12 cellular contexts compared by ENCODE assay signal in genomic region chr3:113536627-113537101, GRCh38. TPM values are rescaled to one million over a fixed set of nuclear protein-coding genes. Genes with fewer than 3 reads are reported as not detected.
A peak's percentile ranks its signal among the peaks of the same experiment; 100 is the strongest.
DNase-seq lines count a peak whose midpoint lies in the region; ATAC-seq and TF ChIP-seq lines count a peak whose summit lies in the region.
"Had no signal": no experiment of that assay in that cellular context is flagged by ENCODE, and none has a peak within 500 bp of the region (broad histone marks: within the 10 kb centered on the region; RNA-seq: fewer than 3 reads in every experiment).

No MANE protein-coding gene starts in this region.

- no peaks in the 10 kb centered on the region for H3K79me2 ChIP-seq in mammary epithelial cell (ENCODE audit: insufficient read depth, low read length)

- no peak overlapping the region for H3K9ac ChIP-seq in mammary epithelial cell (ENCODE audit: insufficient read depth, low read length)

- in situ Hi-C loops in mammary epithelial cell (cut with MboI; ENCODE audit: low sequenced_read_pairs in 2 of 2) = no loop called here

- H3K4me1 Mint-ChIP-seq in naive thymus-derived CD4-positive, alpha-beta T cell = peaks cover 40 to 69% (median 62%) of the 10 kb centered on the region in 7 donors

- peak overlapping the region in 6 of 9 donors; percentile 15 to 86 (median 53) for H3K27ac Mint-ChIP-seq in naive thymus-derived CD4-positive, alpha-beta T cell
- H3K27ac Mint-ChIP-seq: GM23338 had no signal

- H3K27me3 ChIP-seq in mammary epithelial cell (ENCODE audit: insufficient read depth, low read length) = peaks cover 6% of the 10 kb centered on the region
- no peaks in the 10 kb centered on the region for H3K27me3 ChIP-seq in naive thymus-derived CD4-positive, alpha-beta T cell (ENCODE audit: control insufficient read depth in 2 of 2, insufficient read depth in 2 of 2, low read length in 2 of 2)
- no peaks in the 10 kb centered on the region for H3K27me3 ChIP-seq in right atrium auricular region
- H3K27me3 ChIP-seq: thyroid gland had no signal

- H4K20me1 ChIP-seq in mammary epithelial cell (ENCODE audit: insufficient read depth, low read length) = no peaks in the 10 kb centered on the region

- peak; percentile 70 for DNase-seq in DMS 273 (lab: John Stamatoyannopoulos, UW; ENCODE audit: unreplicated experiment)
- DNase-seq in Kasumi-1 (lab: John Stamatoyannopoulos, UW) = peak; percentile 89 to 91
- peak; percentile 75 for DNase-seq in mammary epithelial cell
- DNase-seq in naive thymus-derived CD4-positive, alpha-beta T cell = no peak
- no peak for DNase-seq in SW 1271 (lab: John Stamatoyannopoulos, UW)
- no peak for DNase-seq in AG20443 (ENCODE audit: low spot score)
- DNase-seq in right atrium auricular region (ENCODE audit: low spot score) = no peak
- DNase-seq: NCI-H748 treated with DMSO at 0.1 percent for 48 hours, thyroid gland had no signal

- no peak for ATAC-seq in naive thymus-derived CD4-positive, alpha-beta T cell
- ATAC-seq in HG03097 (IDR thresholded peaks at IDR 0.05; ENCODE audit: low FRiP score, unreplicated experiment) = no peak

- TF ChIP-seq CTCF in mammary epithelial cell (conservative IDR thresholded peaks at IDR 0.05 in 1 of 2, IDR thresholded peaks at IDR 0.05 in 1 of 2; ENCODE audit: extremely low read depth in 1 of 2, insufficient read depth in 1 of 2, low read depth in 1 of 2, low read length in 2 of 2) (no peak), right atrium auricular region (IDR thresholded peaks at IDR 0.05) (no peak)

- no peak overlapping the region for H3K27ac ChIP-seq in mammary epithelial cell (ENCODE audit: insufficient read depth, low read depth, low read length)
- no peak overlapping the region for H3K27ac ChIP-seq in naive thymus-derived CD4-positive, alpha-beta T cell (ENCODE audit: low read depth, low read length)
- H3K27ac ChIP-seq in right atrium auricular region = no peak overlapping the region
- H3K27ac ChIP-seq: thyroid gland had no signal

- dilution Hi-C loops in mammary epithelial cell (cut with HindIII; ENCODE audit: low sequenced_read_pairs) = no loop called here

- intact Hi-C loops in mammary epithelial cell (cut with micrococcal nuclease) = no loop called here
- intact Hi-C loops in naive thymus-derived CD4-positive, alpha-beta T cell (cut with micrococcal nuclease) = loop anchor here (1.0 to 10.0 kb wide), 5 partner anchors 9 to 1608 kb away; partner anchors contain the start of gene ZBTB20 (in 1 of the 2)

- CTCF ChIA-PET in mammary epithelial cell (lab: Charles Lee; ENCODE audit: low non-redundant PET) = interaction anchor here (0.7 kb wide), 1 partner anchor 21 kb away, joined by 5 read pairs; no protein-coding TSS in a partner anchor
- CTCF ChIA-PET in naive thymus-derived CD4-positive, alpha-beta T cell (lab: Charles Lee) = interaction anchor here (1.0 to 1.2 kb wide), 3 partner anchors 19 to 41 kb away, joined by 4 read pairs; no protein-coding TSS in a partner anchor

- H3K4me3 ChIP-seq in mammary epithelial cell (replicated peaks in 1 of 3; ENCODE audit: insufficient read depth in 1 of 3, low read depth in 2 of 3, low read length in 3 of 3) = no peak overlapping the region
- H3K4me3 ChIP-seq in naive thymus-derived CD4-positive, alpha-beta T cell (ENCODE audit: low read length) = no peak overlapping the region
- H3K4me3 ChIP-seq in right atrium auricular region = no peak overlapping the region
- H3K4me3 ChIP-seq: GM23338, K562, thyroid gland had no signal

- POLR2A ChIA-PET in naive thymus-derived CD4-positive, alpha-beta T cell (lab: Charles Lee) = interaction anchor here (1.0 to 4.7 kb wide), 2 partner anchors 10 to 23 kb away, joined by 3 to 71 read pairs; partner anchors contain the start of gene SPICE1

- no peaks in the 10 kb centered on the region for H3K9me3 ChIP-seq in mammary epithelial cell (replicated peaks; ENCODE audit: insufficient read depth, low read length)
- H3K9me3 ChIP-seq in naive thymus-derived CD4-positive, alpha-beta T cell (ENCODE audit: control insufficient read depth in 2 of 3, low read length in 3 of 3) = no peaks in the 10 kb centered on the region
- peaks cover 0 to 5% of the 10 kb centered on the region in 2 donors for H3K9me3 ChIP-seq in right atrium auricular region
- H3K9me3 ChIP-seq: thyroid gland had no signal

- no peak overlapping the region for H2AFZ ChIP-seq in mammary epithelial cell (ENCODE audit: low read depth, low read length)

- no peak overlapping the region for H3K4me2 ChIP-seq in mammary epithelial cell (ENCODE audit: insufficient read depth, low read depth, low read length)
- H3K4me2 ChIP-seq: GM23338 had no signal

- peak overlapping the region in 8 of 10 donors; percentile 1 to 100 (median 62) for H3K4me3 Mint-ChIP-seq in naive thymus-derived CD4-positive, alpha-beta T cell
- H3K4me3 Mint-ChIP-seq: GM23338 had no signal

- H3K4me1 ChIP-seq in mammary epithelial cell (ENCODE audit: insufficient read depth, low read length) (peaks cover 24% of the 10 kb centered on the region), right atrium auricular region (peaks cover 0 to 14% of the 10 kb centered on the region in 2 donors)
- peaks cover 28 to 35% of the 10 kb centered on the region in 2 donors for H3K4me1 ChIP-seq in naive thymus-derived CD4-positive, alpha-beta T cell (ENCODE audit: control insufficient read depth in 2 of 2, insufficient read depth in 2 of 2, low read length in 2 of 2)

- peaks cover 0 to 6% (median 0%) of the 10 kb centered on the region in 11 donors for H3K9me3 Mint-ChIP-seq in naive thymus-derived CD4-positive, alpha-beta T cell
- H3K9me3 Mint-ChIP-seq: GM23338 had no signal

- H3K36me3 ChIP-seq in mammary epithelial cell (ENCODE audit: insufficient read depth, low read length) (no peaks in the 10 kb centered on the region), right atrium auricular region (no peaks in the 10 kb centered on the region)
- peaks cover 0 to 20% (median 0%) of the 10 kb centered on the region in 3 experiments for H3K36me3 ChIP-seq in naive thymus-derived CD4-positive, alpha-beta T cell (ENCODE audit: control insufficient read depth in 2 of 3, insufficient read depth in 3 of 3, low read length in 3 of 3)
- H3K36me3 ChIP-seq: thyroid gland had no signal

- no peaks in the 10 kb centered on the region for H3K27me3 Mint-ChIP-seq in naive thymus-derived CD4-positive, alpha-beta T cell

- peaks cover 19 to 50% (median 23%) of the 10 kb centered on the region in 5 donors for H3K36me3 Mint-ChIP-seq in naive thymus-derived CD4-positive, alpha-beta T cell

- no TSS peak for BruUV-seq in mammary epithelial cell (replicated peaks; lab: Mats Ljungman, UMichigan)

RNA-seq across cellular contexts. Expression of gene SIDT1, which starts 4.3 kb away (rescaled TPM):
- total RNA-seq in mammary epithelial cell = not detected
- 0.08 TPM for polyA plus RNA-seq in mammary epithelial cell
- polyA minus RNA-seq in mammary epithelial cell = not detected
- 10 to 100 TPM; 32.1 to 65.7 (median 60.7) TPM for total RNA-seq in naive thymus-derived CD4-positive, alpha-beta T cell
- polyA plus RNA-seq in naive thymus-derived CD4-positive, alpha-beta T cell = 10 to 100 TPM; 19.9 to 33.3 TPM
- total RNA-seq in right atrium auricular region = under 1 TPM; 0.15 to 0.16 TPM
- total RNA-seq: K562 had no signal
- polyA plus RNA-seq: GM23338, K562 had no signal

RNA-seq across cellular contexts. Expression of gene SPICE1, which starts 21.7 kb away (rescaled TPM):
- 10 to 100 TPM; 11.4 to 14.2 TPM for total RNA-seq in mammary epithelial cell
- 4.3 TPM for polyA plus RNA-seq in mammary epithelial cell
- 14.1 TPM for polyA minus RNA-seq in mammary epithelial cell
- total RNA-seq in naive thymus-derived CD4-positive, alpha-beta T cell = 10 to 100 TPM; 16.7 to 44.3 (median 21.7) TPM
- 1 to 10 TPM; 5.1 to 6.0 TPM for polyA plus RNA-seq in naive thymus-derived CD4-positive, alpha-beta T cell
- total RNA-seq in right atrium auricular region = 1 to 10 TPM; 1.5 to 3.3 TPM

Comparison
In these comparisons a context has a peak if more than half of its experiments do, and no peak if none do; other contexts are left out.
1. DNase-seq: peak in DMS 273 (single experiment), Kasumi-1 (2 of 2) and mammary epithelial cell (single experiment); none in naive thymus-derived CD4-positive, alpha-beta T cell (0 of 9), SW 1271 (0 of 2), AG20443 (single experiment) and right atrium auricular region (single experiment).
2. RNA of gene SIDT1, which starts 4.3 kb away (total RNA-seq): 32.1 to 65.7 TPM in naive thymus-derived CD4-positive, alpha-beta T cell; 0.15 to 0.16 TPM in right atrium auricular region and not detected in mammary epithelial cell; every median in the first group is over 10 times any median in the second.